Comparison of ENCODE assay signal across 33 cellular contexts in the genomic region with DNA sequence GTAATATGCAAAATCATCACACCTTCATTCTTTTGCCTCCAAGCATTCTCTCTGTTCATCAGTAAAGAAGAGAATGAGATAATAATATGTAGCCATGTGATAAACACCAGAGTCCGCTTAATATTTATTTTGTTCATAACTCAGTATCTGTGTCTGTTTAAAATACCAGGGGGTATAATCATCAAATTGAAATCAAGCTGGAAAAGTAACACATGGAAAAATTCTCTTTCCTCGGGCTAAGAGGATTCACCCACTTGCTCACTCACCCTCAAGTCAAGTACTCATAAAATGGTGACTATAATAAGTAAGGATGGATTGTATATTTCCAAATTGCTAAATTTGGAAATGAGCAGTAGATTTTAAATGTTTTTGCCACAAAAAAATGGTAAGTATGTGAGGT.
"Had no signal": no experiment of that assay in that cellular context is flagged by ENCODE, and none has a peak within 500 bp of the region (broad histone marks: within the 10 kb centered on the region; RNA-seq: fewer than 3 reads in every experiment).

No MANE protein-coding gene starts in this region.

- DNase-seq: activated B cell treated with CpG ODN at 0.5 μM for 24 hours; activated CD4-positive, alpha-beta memory T cell treated with anti-CD3 and anti-CD28 coated beads for 36 hours; activated CD4-positive, alpha-beta T cell treated with anti-CD3 and anti-CD28 coated beads for 4 hours; activated CD4-positive, alpha-beta T cell treated with anti-CD3 and anti-CD28 coated beads, Interleukin-2, amount 50 U/mL, for 1 hour; activated CD4-positive, CD25-positive, alpha-beta regulatory T cell treated with anti-CD3 and anti-CD28 coated beads, Interleukin-2, amount 50 U/mL, for 72 hours; activated CD8-positive, alpha-beta memory T cell treated with anti-CD3 and anti-CD28 coated beads, Interleukin-2, amount 50 U/mL, for 4 hours; activated gamma-delta T cell treated with Interleukin-2 at 50 U/mL for 16 hours; activated naive CD4-positive, alpha-beta T cell treated with anti-CD3 and anti-CD28 coated beads for 36 hours; activated T-cell treated with anti-CD3 and anti-CD28 coated beads for 4 hours; activated T-cell treated with anti-CD3 and anti-CD28 coated beads, Interleukin-2, amount 50 U/mL, for 4 hours; adrenal gland; body of pancreas; NCI-H1105; NCI-H1417 treated with DMSO at 0.1 percent for 48 hours; NCI-H187 treated with DMSO at 0.1 percent for 48 hours; NCI-H2081; NCI-H2227 treated with DMSO at 0.1 percent for 48 hours; NCI-H446 treated with DMSO at 0.1 percent for 48 hours; NCI-H524; NK-92 treated with Interleukin-12 subunit alpha and Interleukin-12 subunit beta, amount 100 ng/mL, for 24 hours; PC-3; Peyer's patch; SIG-M5; SW 1271; T-helper 1 cell; T-helper 2 cell; T-helper 9 cell had no signal

- H3K9me3 Mint-ChIP-seq: activated T-cell treated with anti-CD3 and anti-CD28 coated beads, Interleukin-2, amount 50 U/mL, for 4 hours; activated T-helper 1 cell treated with anti-CD3 and anti-CD28 coated beads, Interleukin-12 subunit alpha, Interleukin-12 subunit beta, Interleukin-2, Interleukin-4 antibody, amounts not matched to agents 30 ng/mL and 10 ng/mL and 1 ng/mL, durations not matched to agents 14 hours and 24 hours and 36 hours had no signal

- H3K36me3 ChIP-seq: adrenal gland, breast epithelium, Peyer's patch had no signal

- ATAC-seq: activated naive CD4-positive, alpha-beta T cell treated with anti-CD3 and anti-CD28 coated beads, Interleukin-2, amount 50 U/mL, for 72 hours; activated T-cell treated with anti-CD3 and anti-CD28 coated beads, Interleukin-2, amount 50 U/mL, for 4 hours; body of pancreas; PC-3; SK-N-SH treated with all-trans-retinoic acid at 6 μM for 48 hours had no signal

- H3K27ac ChIP-seq: adrenal gland, body of pancreas, Peyer's patch, RWPE1, VCaP had no signal

- H3K4me3 Mint-ChIP-seq: activated B cell treated with CpG ODN at 0.5 μM for 24 hours; activated CD4-positive, alpha-beta memory T cell treated with anti-CD3 and anti-CD28 coated beads for 36 hours; activated naive CD4-positive, alpha-beta T cell treated with anti-CD3 and anti-CD28 coated beads for 36 hours; activated T-cell treated with anti-CD3 and anti-CD28 coated beads, Interleukin-2, amount 50 U/mL, for 4 hours; activated T-helper 1 cell treated with anti-CD3 and anti-CD28 coated beads, Interleukin-12 subunit alpha, Interleukin-12 subunit beta, Interleukin-2, Interleukin-4 antibody, amounts not matched to agents 30 ng/mL and 10 ng/mL and 1 ng/mL, durations not matched to agents 14 hours and 24 hours and 36 hours had no signal

- H3K4me1 Mint-ChIP-seq: activated B cell treated with CpG ODN at 0.5 μM for 24 hours had no signal

- H3K36me3 Mint-ChIP-seq: activated CD4-positive, alpha-beta memory T cell treated with anti-CD3 and anti-CD28 coated beads for 36 hours; activated naive CD4-positive, alpha-beta T cell treated with anti-CD3 and anti-CD28 coated beads, Interleukin-2, amount 50 U/mL, for 72 hours had no signal

- H3K27me3 ChIP-seq: adrenal gland, body of pancreas, breast epithelium, Peyer's patch had no signal

- H3K27ac Mint-ChIP-seq: activated B cell treated with CpG ODN at 0.5 μM for 24 hours; activated CD4-positive, alpha-beta memory T cell treated with anti-CD3 and anti-CD28 coated beads for 36 hours; activated naive CD4-positive, alpha-beta T cell treated with anti-CD3 and anti-CD28 coated beads for 36 hours; activated naive CD4-positive, alpha-beta T cell treated with anti-CD3 and anti-CD28 coated beads, Interleukin-2, amount 50 U/mL, for 72 hours; activated T-helper 1 cell treated with anti-CD3 and anti-CD28 coated beads, Interleukin-12 subunit alpha, Interleukin-12 subunit beta, Interleukin-2, Interleukin-4 antibody, amounts not matched to agents 30 ng/mL and 10 ng/mL and 1 ng/mL, durations not matched to agents 14 hours and 24 hours and 36 hours had no signal

- H3K4me3 ChIP-seq: adrenal gland, body of pancreas, breast epithelium, Peyer's patch had no signal

- H3K9me3 ChIP-seq: Peyer's patch had no signal

- H3K27me3 Mint-ChIP-seq: activated B cell treated with CpG ODN at 0.5 μM for 24 hours; activated CD4-positive, alpha-beta memory T cell treated with anti-CD3 and anti-CD28 coated beads for 36 hours had no signal

- H3K4me1 ChIP-seq: adrenal gland, body of pancreas, breast epithelium, Peyer's patch had no signal
